Comparison of ENCODE assay signal across 15 cellular contexts in the genomic region with DNA sequence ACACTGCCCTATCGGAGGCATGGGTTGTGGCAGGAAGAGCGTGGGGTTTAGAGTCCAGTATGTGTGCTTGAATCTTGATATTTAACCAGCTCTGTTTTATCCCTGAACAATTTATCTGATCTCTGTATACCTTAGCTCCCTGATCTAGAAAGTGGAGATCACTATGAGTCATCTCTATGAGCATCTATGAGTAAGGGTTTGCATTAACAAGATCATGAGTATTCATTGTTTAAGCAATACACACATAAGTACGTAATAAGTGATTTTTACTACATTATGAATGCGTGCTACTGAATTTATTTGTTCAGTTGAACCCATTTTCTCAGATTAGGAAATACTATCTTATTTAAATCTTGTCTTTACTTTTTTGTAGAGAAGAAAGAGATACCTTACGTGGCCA. TPM values are rescaled to one million over a fixed set of nuclear protein-coding genes. Genes with fewer than 3 reads are reported as not detected.
DNase-seq lines count a peak whose midpoint lies in the region; ATAC-seq and TF ChIP-seq lines count a peak whose summit lies in the region.
"Had no signal": no experiment of that assay in that cellular context is flagged by ENCODE, and none has a peak within 500 bp of the region (broad histone marks: within the 10 kb centered on the region; RNA-seq: fewer than 3 reads in every experiment).

No MANE protein-coding gene starts in this region.

- H3K27ac ChIP-seq in RWPE1: no peak overlapping the region

- POLR2A ChIA-PET in RWPE1 (lab: Yijun Ruan, JAX; ENCODE audit: low non-redundant PET): no interaction called here

- peaks cover 6% of the 10 kb centered on the region for H3K4me1 Mint-ChIP-seq in activated naive CD8-positive, alpha-beta T cell treated with anti-CD3 and anti-CD28 coated beads, Interleukin-2, amount 50 U/mL, for 24 hours
- peaks cover 7% of the 10 kb centered on the region for H3K4me1 Mint-ChIP-seq in activated naive CD8-positive, alpha-beta T cell treated with anti-CD3 and anti-CD28 coated beads for 36 hours
- peaks cover 7% of the 10 kb centered on the region for H3K4me1 Mint-ChIP-seq in stimulated activated effector memory CD8-positive, alpha-beta T cell treated with anti-CD3 and anti-CD28 coated beads, Interleukin-12 subunit alpha, Interleukin-12 subunit beta, amount 100 ng/mL, for 72 hours

- H3K36me3 Mint-ChIP-seq in activated naive CD8-positive, alpha-beta T cell treated with anti-CD3 and anti-CD28 coated beads, Interleukin-2, amount 50 U/mL, for 24 hours (ENCODE audit: low read depth): peaks cover 40% of the 10 kb centered on the region
- peaks cover 39% of the 10 kb centered on the region for H3K36me3 Mint-ChIP-seq in activated naive CD8-positive, alpha-beta T cell treated with anti-CD3 and anti-CD28 coated beads for 36 hours
- peaks cover 85% of the 10 kb centered on the region for H3K36me3 Mint-ChIP-seq in stimulated activated effector memory CD8-positive, alpha-beta T cell treated with anti-CD3 and anti-CD28 coated beads, Interleukin-12 subunit alpha, Interleukin-12 subunit beta, amount 100 ng/mL, for 72 hours

- peak; percentile 29 for ATAC-seq in activated naive CD8-positive, alpha-beta T cell treated with anti-CD3 and anti-CD28 coated beads, Interleukin-2, amount 50 U/mL, for 24 hours
- peak; percentile 74 for ATAC-seq in stimulated activated effector memory CD8-positive, alpha-beta T cell treated with anti-CD3 and anti-CD28 coated beads, Interleukin-12 subunit alpha, Interleukin-12 subunit beta, amount 100 ng/mL, for 72 hours

- H3K4me3 ChIP-seq in epithelial cell of proximal tubule (ENCODE audit: low read depth, low read length): no peak overlapping the region
- H3K4me3 ChIP-seq: lung had no signal

- no peak overlapping the region for H3K27ac Mint-ChIP-seq in activated naive CD8-positive, alpha-beta T cell treated with anti-CD3 and anti-CD28 coated beads, Interleukin-2, amount 50 U/mL, for 24 hours
- no peak overlapping the region for H3K27ac Mint-ChIP-seq in activated naive CD8-positive, alpha-beta T cell treated with anti-CD3 and anti-CD28 coated beads for 36 hours
- no peak overlapping the region for H3K27ac Mint-ChIP-seq in stimulated activated effector memory CD8-positive, alpha-beta T cell treated with anti-CD3 and anti-CD28 coated beads, Interleukin-12 subunit alpha, Interleukin-12 subunit beta, amount 100 ng/mL, for 72 hours
- H3K27ac Mint-ChIP-seq: dendritic cell treated with granulocyte-macrophage colony-stimulating factor and Interleukin-4, amounts not matched to agents 40 ng/mL and 50 ng/mL, for 4 days had no signal

- no peak for TF ChIP-seq CTCF in RWPE1 (conservative IDR thresholded peaks at IDR 0.05; ENCODE audit: low read depth)
- TF ChIP-seq CTCF in epithelial cell of proximal tubule (conservative IDR thresholded peaks at IDR 0.05; ENCODE audit: low read depth, low read length): no peak
- no peak for TF ChIP-seq CTCF in GM13976 (IDR thresholded peaks at IDR 0.05; ENCODE audit: borderline replicate concordance, control extremely low read depth, extremely low read depth, insufficient read depth, missing control alignments)

- in situ Hi-C loops in GM13976 (cut with MboI; ENCODE audit: low sequenced_read_pairs, unreplicated experiment) (no loop called here), G401 (cut with HindIII; ENCODE audit: low sequenced_read_pairs) (no loop called here)

- H3K4me3 Mint-ChIP-seq in activated naive CD8-positive, alpha-beta T cell treated with anti-CD3 and anti-CD28 coated beads, Interleukin-2, amount 50 U/mL, for 24 hours: no peak overlapping the region
- no peak overlapping the region for H3K4me3 Mint-ChIP-seq in activated naive CD8-positive, alpha-beta T cell treated with anti-CD3 and anti-CD28 coated beads for 36 hours
- no peak overlapping the region for H3K4me3 Mint-ChIP-seq in stimulated activated effector memory CD8-positive, alpha-beta T cell treated with anti-CD3 and anti-CD28 coated beads, Interleukin-12 subunit alpha, Interleukin-12 subunit beta, amount 100 ng/mL, for 72 hours
- H3K4me3 Mint-ChIP-seq: dendritic cell treated with granulocyte-macrophage colony-stimulating factor and Interleukin-4, amounts not matched to agents 40 ng/mL and 50 ng/mL, for 4 days had no signal

- CTCF ChIA-PET in RWPE1 (lab: Yijun Ruan, JAX): no interaction called here

- no peaks in the 10 kb centered on the region for H3K27me3 Mint-ChIP-seq in activated naive CD8-positive, alpha-beta T cell treated with anti-CD3 and anti-CD28 coated beads, Interleukin-2, amount 50 U/mL, for 24 hours
- no peaks in the 10 kb centered on the region for H3K27me3 Mint-ChIP-seq in activated naive CD8-positive, alpha-beta T cell treated with anti-CD3 and anti-CD28 coated beads for 36 hours
- H3K27me3 Mint-ChIP-seq: dendritic cell treated with granulocyte-macrophage colony-stimulating factor and Interleukin-4, amounts not matched to agents 40 ng/mL and 50 ng/mL, for 4 days had no signal

- DNase-seq in activated naive CD8-positive, alpha-beta T cell treated with anti-CD3 and anti-CD28 coated beads, Interleukin-2, amount 50 U/mL, for 24 hours: no peak
- no peak for DNase-seq in activated naive CD8-positive, alpha-beta T cell treated with anti-CD3 and anti-CD28 coated beads for 36 hours
- DNase-seq in RWPE1 (ENCODE audit: low spot score) (peak; percentile 88), epithelial cell of proximal tubule (ENCODE audit: low read depth) (peak; percentile 13), midbrain (lab: John Stamatoyannopoulos, UW) (no peak), GM13976 (ENCODE audit: low spot score) (no peak), G401 (ENCODE audit: low spot score) (no peak)
- no peak for DNase-seq in stimulated activated effector memory CD8-positive, alpha-beta T cell treated with anti-CD3 and anti-CD28 coated beads, Interleukin-12 subunit alpha, Interleukin-12 subunit beta, amount 100 ng/mL, for 72 hours (ENCODE audit: low spot score in 2 of 2)
- DNase-seq: activated CD4-positive, alpha-beta T cell treated with anti-CD3 and anti-CD28 coated beads for 48 hours; BE2C; NCI-H1436 treated with DMSO at 0.1 percent for 48 hours; occipital lobe; stimulated activated CD4-positive, alpha-beta T cell treated with anti-CD3 and anti-CD28 coated beads, Interleukin-15, amount 100 ng/mL, for 24 hours had no signal

- no peaks in the 10 kb centered on the region for H3K9me3 Mint-ChIP-seq in activated naive CD8-positive, alpha-beta T cell treated with anti-CD3 and anti-CD28 coated beads, Interleukin-2, amount 50 U/mL, for 24 hours
- H3K9me3 Mint-ChIP-seq in activated naive CD8-positive, alpha-beta T cell treated with anti-CD3 and anti-CD28 coated beads for 36 hours: no peaks in the 10 kb centered on the region
- H3K9me3 Mint-ChIP-seq in stimulated activated effector memory CD8-positive, alpha-beta T cell treated with anti-CD3 and anti-CD28 coated beads, Interleukin-12 subunit alpha, Interleukin-12 subunit beta, amount 100 ng/mL, for 72 hours: no peaks in the 10 kb centered on the region
- H3K9me3 Mint-ChIP-seq: dendritic cell treated with granulocyte-macrophage colony-stimulating factor and Interleukin-4, amounts not matched to agents 40 ng/mL and 50 ng/mL, for 4 days had no signal

RNA-seq across cellular contexts. Expression of a gene that starts 49.4 kb away (rescaled TPM):
- 10 to 100 TPM; 32.0 to 36.1 TPM for total RNA-seq in activated naive CD8-positive, alpha-beta T cell treated with anti-CD3 and anti-CD28 coated beads for 36 hours
- total RNA-seq in epithelial cell of proximal tubule: 25.4 and 44.2 TPM in 2 replicates
- total RNA-seq in G401 (2014; rRNA removed; shearing (Covaris generic)): 25.5 and 32.4 TPM in 2 replicates

Comparison
In these comparisons a context has a peak if more than half of its experiments do, and no peak if none do; other contexts are left out.
1. DNase-seq: peak in RWPE1 (single experiment) and epithelial cell of proximal tubule (single experiment); none in activated naive CD8-positive, alpha-beta T cell treated with anti-CD3 and anti-CD28 coated beads, Interleukin-2, amount 50 U/mL, for 24 hours (single experiment), activated naive CD8-positive, alpha-beta T cell treated with anti-CD3 and anti-CD28 coated beads for 36 hours (single experiment), stimulated activated effector memory CD8-positive, alpha-beta T cell treated with anti-CD3 and anti-CD28 coated beads, Interleukin-12 subunit alpha, Interleukin-12 subunit beta, amount 100 ng/mL, for 72 hours (0 of 2), midbrain (single experiment), GM13976 (single experiment) and G401 (single experiment).